In the genomic region with DNA sequence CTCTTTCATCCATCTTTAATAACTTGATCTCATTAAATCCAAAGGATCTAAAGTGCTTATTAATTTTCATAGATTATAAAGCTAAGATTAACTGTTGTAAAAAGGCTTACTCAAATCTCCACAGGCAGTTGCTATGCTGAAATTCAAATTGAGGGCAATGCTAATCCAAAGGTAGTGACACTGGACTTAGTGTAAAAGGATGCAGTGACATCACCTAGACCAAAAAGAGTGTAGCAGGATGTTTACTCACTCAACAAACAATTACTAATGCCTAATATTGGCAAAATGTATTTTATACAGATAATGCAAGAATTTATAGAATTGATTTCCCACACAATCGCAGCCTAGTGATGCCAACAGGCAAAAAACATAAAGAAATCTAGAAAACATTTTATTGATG, we compare ENCODE assay signal across 23 cellular contexts.
"Had no signal": no experiment of that assay in that cellular context is flagged by ENCODE, and none has a peak within 500 bp of the region (broad histone marks: within the 10 kb centered on the region; RNA-seq: fewer than 3 reads in every experiment).

No MANE protein-coding gene starts in this region.

- H3K9me3 ChIP-seq: colonic mucosa, gastrocnemius medialis, lower lobe of right lung had no signal

- H3K27me3 ChIP-seq: colonic mucosa, esophagus squamous epithelium, gastrocnemius medialis, heart right ventricle, left lung had no signal

- H3K36me3 ChIP-seq: colonic mucosa, esophagus squamous epithelium, gastrocnemius medialis, heart right ventricle, left lung, lower lobe of right lung had no signal

- H3K36me3 Mint-ChIP-seq: mesothelial cell of epicardium, naive B cell had no signal

- H3K4me1 Mint-ChIP-seq: mesothelial cell of epicardium, naive B cell had no signal

- H3K4me1 ChIP-seq: colonic mucosa, esophagus squamous epithelium, gastrocnemius medialis, heart right ventricle, left lung, lower lobe of right lung had no signal

- DNase-seq: colonic mucosa; cortex of kidney; effector memory CD4-positive, alpha-beta T cell; erythroblast; esophagus squamous epithelium; foreskin fibroblast; foreskin melanocyte; gastrocnemius medialis; glutamatergic neuron; head of caudate nucleus; heart right ventricle; hippocampal formation; left cardiac atrium; left lung; left ventricle myocardium superior; lower lobe of right lung; mesenchymal stem cell; mucosa of descending colon; naive B cell had no signal

- H3K27ac Mint-ChIP-seq: dendritic cell treated with granulocyte-macrophage colony-stimulating factor and Interleukin-4, amounts not matched to agents 40 ng/mL and 50 ng/mL, for 4 days; mesothelial cell of epicardium had no signal

- H3K4me3 Mint-ChIP-seq: dendritic cell treated with granulocyte-macrophage colony-stimulating factor and Interleukin-4, amounts not matched to agents 40 ng/mL and 50 ng/mL, for 4 days; mesothelial cell of epicardium; naive B cell had no signal

- H3K27me3 Mint-ChIP-seq: dendritic cell treated with granulocyte-macrophage colony-stimulating factor and Interleukin-4, amounts not matched to agents 40 ng/mL and 50 ng/mL, for 4 days; naive B cell had no signal

- H3K27ac ChIP-seq: colonic mucosa, epithelial cell of prostate, esophagus squamous epithelium, gastrocnemius medialis, heart right ventricle, left lung, lower lobe of right lung had no signal

- H3K4me3 ChIP-seq: colonic mucosa, esophagus squamous epithelium, gastrocnemius medialis, heart right ventricle, left lung, lower lobe of right lung, mucosa of descending colon had no signal

- ATAC-seq: esophagus mucosa, gastrocnemius medialis, heart right ventricle, left cardiac atrium, left lung, left ventricle myocardium superior, lower lobe of right lung, mucosa of descending colon had no signal
